1 cellular context compared by ENCODE assay signal in genomic region chr17:76736349-76737081, GRCh38.
TF ChIP-seq lines count a peak whose summit lies in the region.

No MANE protein-coding gene starts in this region.

TF ChIP-seq in HepG2, 621 proteins besides CTCF, POLR2A, EP300 and RAD21 (continued from another document and continues in another):
- TF ChIP-seq NR0B2 (CRISPR knock-in tag; IDR thresholded peaks at IDR 0.05) = 0 out of 2 replicates have a peak, but pooled peaks have one; percentile 13
- TF ChIP-seq HCFC1 (IDR thresholded peaks at IDR 0.05; ENCODE audit: low read depth, low read length) = no peak
- TF ChIP-seq STAT6 (CRISPR knock-in tag; IDR thresholded peaks at IDR 0.05; ENCODE audit: borderline replicate concordance) = no peak
- TF ChIP-seq TEF (CRISPR knock-in tag; IDR thresholded peaks at IDR 0.05) = no peak
- no peak; the same call in 1 of the 2 replicates for TF ChIP-seq POLR2G (IDR thresholded peaks at IDR 0.05; ENCODE audit: low read depth, low read length)
- TF ChIP-seq CBX2 (IDR thresholded peaks at IDR 0.05; ENCODE audit: low read depth, low read length) = no peak
- TF ChIP-seq CBX2 (CRISPR knock-in tag; IDR thresholded peaks at IDR 0.05; ENCODE audit: low read depth) = no peak
- no peak for TF ChIP-seq SIX1 (CRISPR knock-in tag; IDR thresholded peaks at IDR 0.05; ENCODE audit: borderline replicate concordance)
- peak; percentile 61 for TF ChIP-seq MAX (IDR thresholded peaks at IDR 0.05)
- 0 out of 2 replicates have a peak, but pooled peaks have one; percentile 1 for TF ChIP-seq ZNF784 (CRISPR knock-in tag; IDR thresholded peaks at IDR 0.05; ENCODE audit: borderline replicate concordance)
- TF ChIP-seq CREB1 (IDR thresholded peaks at IDR 0.05) = no peak
- no peak for TF ChIP-seq CREB1 (CRISPR knock-in tag; IDR thresholded peaks at IDR 0.05)
- TF ChIP-seq MXD4 (CRISPR knock-in tag; IDR thresholded peaks at IDR 0.05) = no peak
- TF ChIP-seq MEIS2 (CRISPR knock-in tag; IDR thresholded peaks at IDR 0.05) = peak; percentile 8; the same call in 1 of the 2 replicates
- TF ChIP-seq ZNF761 (CRISPR knock-in tag; conservative IDR thresholded peaks at IDR 0.05) = no peak
- TF ChIP-seq ZNF121 (CRISPR knock-in tag; IDR thresholded peaks at IDR 0.05) = no peak
- TF ChIP-seq NFE2 (CRISPR knock-in tag; IDR thresholded peaks at IDR 0.05) = no peak
- TF ChIP-seq ZNF530 (CRISPR knock-in tag; IDR thresholded peaks at IDR 0.05; ENCODE audit: low read depth) = no peak
- no peak for TF ChIP-seq MLXIP (CRISPR knock-in tag; IDR thresholded peaks at IDR 0.05; ENCODE audit: borderline replicate concordance)
- no peak for TF ChIP-seq FOXC1 (CRISPR knock-in tag; IDR thresholded peaks at IDR 0.05; ENCODE audit: borderline replicate concordance)
- TF ChIP-seq HIC2 (CRISPR knock-in tag; IDR thresholded peaks at IDR 0.05; ENCODE audit: low read depth) = no peak
- TF ChIP-seq RNF219 (CRISPR knock-in tag; IDR thresholded peaks at IDR 0.05) = 0 out of 2 replicates have a peak, but pooled peaks have one; percentile 6
- no peak for TF ChIP-seq NONO (IDR thresholded peaks at IDR 0.05)
- TF ChIP-seq NONO (CRISPR knock-in tag; conservative IDR thresholded peaks at IDR 0.05) = no peak
- TF ChIP-seq NBN (conservative IDR thresholded peaks at IDR 0.05) = no peak
- no peak for TF ChIP-seq ELF1 (CRISPR knock-in tag; IDR thresholded peaks at IDR 0.05)
- no peak for TF ChIP-seq NR2C2 (CRISPR knock-in tag; IDR thresholded peaks at IDR 0.05; ENCODE audit: borderline replicate concordance)
- no peak for TF ChIP-seq MYNN (CRISPR knock-in tag; IDR thresholded peaks at IDR 0.05; ENCODE audit: low read depth)
- no peak for TF ChIP-seq TBL1XR1 (IDR thresholded peaks at IDR 0.05; ENCODE audit: borderline replicate concordance, low read length, partially characterized antibody)
- no peak for TF ChIP-seq CERS6 (CRISPR knock-in tag; IDR thresholded peaks at IDR 0.05)
- TF ChIP-seq ZNF770 (CRISPR knock-in tag; IDR thresholded peaks at IDR 0.05) = no peak
- no peak for TF ChIP-seq ZNF326 (CRISPR knock-in tag; IDR thresholded peaks at IDR 0.05; ENCODE audit: borderline replicate concordance)
- TF ChIP-seq UBTF (CRISPR knock-in tag; IDR thresholded peaks at IDR 0.05) = peak; percentile 67; the same call in 1 of the 2 replicates
- TF ChIP-seq HNRNPL (IDR thresholded peaks at IDR 0.05; ENCODE audit: low read depth, low read length) = no peak
- TF ChIP-seq TBP (CRISPR knock-in tag; IDR thresholded peaks at IDR 0.05) = 0 out of 2 replicates have a peak, but pooled peaks have one; percentile 8
- no peak for TF ChIP-seq CEBPB (IDR thresholded peaks at IDR 0.05; ENCODE audit: borderline replicate concordance, low read depth, low read length)
